Comparison of ENCODE assay signal across 8 cellular contexts in genomic region chr19:662962-663681, GRCh38. TPM values are rescaled to one million over a fixed set of nuclear protein-coding genes. Genes with fewer than 3 reads are reported as not detected.
DNase-seq lines count a peak whose midpoint lies in the region; ATAC-seq and TF ChIP-seq lines count a peak whose summit lies in the region.

TSS of gene RNF126 (minus strand) at chr19:663214. CDS start at chr19:663121, 93 bp downstream.

- ATAC-seq in GM19025 (IDR thresholded peaks at IDR 0.05; ENCODE audit: low read depth, unreplicated experiment): peak; percentile 46
- ATAC-seq in HG03432 (IDR thresholded peaks at IDR 0.05; ENCODE audit: unreplicated experiment): peak; percentile 60

- no peaks in the 10 kb centered on the region for H3K9me3 ChIP-seq in colonic mucosa

- no peaks in the 10 kb centered on the region for H3K27me3 ChIP-seq in colonic mucosa
- H3K27me3 ChIP-seq in layer of hippocampus (ENCODE audit: control insufficient read depth, insufficient read depth, low read length): no peaks in the 10 kb centered on the region

- peaks cover 34% of the 10 kb centered on the region for H3K4me1 ChIP-seq in colonic mucosa

- H3K9ac ChIP-seq in colonic mucosa (ENCODE audit: low read depth in 2 of 2, low read length in 2 of 2): peak within 1 kb of the TSS; percentile 89 to 97

- DNase-seq in AG08395 (ENCODE audit: low spot score): peak; percentile 97
- DNase-seq in NCI-H524 (lab: John Stamatoyannopoulos, UW): peak; percentile 81 to 91
- DNase-seq in activated CD4-positive, alpha-beta T cell treated with anti-CD3 and anti-CD28 coated beads for 48 hours: peak; percentile 93
- DNase-seq in colonic mucosa: peak; percentile 94
- DNase-seq in stimulated activated CD4-positive, alpha-beta T cell treated with anti-CD3 and anti-CD28 coated beads, Interleukin-1b, Interleukin-23, amount 100 ng/mL, for 24 hours (ENCODE audit: low read depth in 4 of 4, low spot score in 1 of 4): peak; percentile 91 to 98 (median 93)

- no peak for TF ChIP-seq CTCF in colonic mucosa (IDR thresholded peaks at IDR 0.05)

- peak within 1 kb of the TSS; percentile 100 for H3K4me3 ChIP-seq in colonic mucosa

- H3K27ac ChIP-seq in colonic mucosa (peak within 1 kb of the TSS; percentile 89), layer of hippocampus (ENCODE audit: low read depth, low read length) (peak within 1 kb of the TSS; percentile 97)

- peaks cover 6% of the 10 kb centered on the region for H3K36me3 ChIP-seq in colonic mucosa

- intact Hi-C loops in colonic mucosa (cut with DNase I): loop anchor here (10.0 kb wide), 1 partner anchor 78 kb away; the partner anchor contains the start of gene HCN2

RNA-seq across cellular contexts. Expression of gene RNF126, which starts in this region (rescaled TPM):
- total RNA-seq in colonic mucosa: 10 to 100 TPM; 54.6 to 74.7 TPM

Comparison
In these comparisons a context has a peak if more than half of its experiments do, and no peak if none do; other contexts are left out.
1. Peak in every context shown above with its lines: DNase-seq, ATAC-seq, H3K4me3 ChIP-seq and H3K27ac ChIP-seq.